In the genomic region with DNA sequence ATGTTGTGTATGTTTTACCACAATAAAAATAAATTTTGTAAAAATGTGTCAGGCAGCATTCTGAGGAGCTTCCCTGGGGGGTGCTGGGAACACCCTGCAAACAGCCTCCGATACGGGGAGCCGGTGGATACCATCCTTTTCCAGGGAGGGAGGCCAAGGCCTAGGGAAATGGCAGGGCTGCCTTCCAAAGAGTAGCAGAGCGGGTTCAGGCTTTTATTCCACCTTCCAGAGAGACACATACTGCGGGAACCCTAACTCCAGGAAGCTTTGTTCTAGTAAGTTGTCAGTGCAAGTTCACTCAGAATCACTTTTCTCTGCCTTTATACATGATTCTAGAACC, we compare ENCODE assay signal across 8 cellular contexts. TPM values are rescaled to one million over a fixed set of nuclear protein-coding genes. Genes with fewer than 3 reads are reported as not detected.
DNase-seq lines count a peak whose midpoint lies in the region; ATAC-seq and TF ChIP-seq lines count a peak whose summit lies in the region.

No MANE protein-coding gene starts in this region.

- CTCF ChIA-PET in MCF 10A (lab: Yijun Ruan, JAX): interaction anchor here (0.6 to 5.3 kb wide), 18 partner anchors 9 to 1029 kb away, joined by 3 to 43 read pairs (median 5); no protein-coding TSS in a partner anchor

- H3K27ac ChIP-seq in substantia nigra (ENCODE audit: low read depth, low read length, poor library complexity, severe bottlenecking): peak overlapping the region; percentile 97

- no peak for ATAC-seq in GM19467 (IDR thresholded peaks at IDR 0.05; ENCODE audit: unreplicated experiment)

- peaks cover 5% of the 10 kb centered on the region for H3K9me3 Mint-ChIP-seq in T-helper 2 cell treated with Interferon-gamma antibody and Interleukin-4, amounts not matched to agents 5 μg/mL and 100 μg/mL, for 36 hours
- H3K9me3 Mint-ChIP-seq in MCF 10A (ENCODE audit: unreplicated experiment): peaks cover 7% of the 10 kb centered on the region

- peaks cover 9% of the 10 kb centered on the region for H3K27me3 Mint-ChIP-seq in T-helper 2 cell treated with Interferon-gamma antibody and Interleukin-4, amounts not matched to agents 5 μg/mL and 100 μg/mL, for 36 hours (ENCODE audit: low read depth)
- H3K27me3 Mint-ChIP-seq in MCF 10A (ENCODE audit: insufficient read depth, unreplicated experiment): no peaks in the 10 kb centered on the region

- no TSS peak for BruUV-seq in MCF 10A (replicated peaks; lab: Mats Ljungman, UMichigan)

- peaks cover 5% of the 10 kb centered on the region for H3K36me3 Mint-ChIP-seq in T-helper 2 cell treated with Interferon-gamma antibody and Interleukin-4, amounts not matched to agents 5 μg/mL and 100 μg/mL, for 36 hours (ENCODE audit: low read depth)
- peaks cover 6% of the 10 kb centered on the region for H3K36me3 Mint-ChIP-seq in MCF 10A (ENCODE audit: insufficient read depth, unreplicated experiment)

- DNase-seq in T-helper 2 cell treated with Interferon-gamma antibody and Interleukin-4, amounts not matched to agents 5 μg/mL and 100 μg/mL, for 36 hours (ENCODE audit: low spot score): no peak
- no peak for DNase-seq in T-helper 2 cell
- DNase-seq in NCI-H2227 (lab: John Stamatoyannopoulos, UW; ENCODE audit: unreplicated experiment): peak; percentile 43
- DNase-seq in MCF 10A (ENCODE audit: unreplicated experiment): peak; percentile 58
- DNase-seq in left kidney (ENCODE audit: low read depth, low spot score): peak; percentile 69
- peak in 24 of 49 donors; percentile 7 to 70 (median 37) for DNase-seq in substantia nigra (lab: John Stamatoyannopoulos, UW)
- DNase-seq in epidermal melanocyte (ENCODE audit: insufficient read length, low spot score): no peak

- H3K27ac Mint-ChIP-seq in T-helper 2 cell treated with Interferon-gamma antibody and Interleukin-4, amounts not matched to agents 5 μg/mL and 100 μg/mL, for 36 hours: peak overlapping the region; percentile 88
- peak overlapping the region; percentile 100 for H3K27ac Mint-ChIP-seq in MCF 10A (ENCODE audit: low read depth, unreplicated experiment)

- TF ChIP-seq CTCF in MCF 10A (IDR thresholded peaks at IDR 0.05; ENCODE audit: unreplicated experiment): no peak

- intact Hi-C loops in MCF 10A (cut with micrococcal nuclease): loop anchor here (2.0 kb wide), 2 partner anchors 36 to 134 kb away; a partner anchor contains a TSS

- H3K4me1 Mint-ChIP-seq in T-helper 2 cell treated with Interferon-gamma antibody and Interleukin-4, amounts not matched to agents 5 μg/mL and 100 μg/mL, for 36 hours (ENCODE audit: low read depth): peaks cover 30% of the 10 kb centered on the region
- H3K4me1 Mint-ChIP-seq in MCF 10A (ENCODE audit: insufficient read depth, unreplicated experiment): peaks cover 21% of the 10 kb centered on the region

- POLR2A ChIA-PET in MCF 10A (lab: Yijun Ruan, JAX): interaction anchor here (0.6 to 8.2 kb wide), 35 partner anchors 11 to 1149 kb away, joined by 3 to 176 read pairs (median 5); a partner anchor contains a TSS

- H3K4me3 Mint-ChIP-seq in T-helper 2 cell treated with Interferon-gamma antibody and Interleukin-4, amounts not matched to agents 5 μg/mL and 100 μg/mL, for 36 hours: peak overlapping the region; percentile 88
- H3K4me3 Mint-ChIP-seq in MCF 10A (ENCODE audit: unreplicated experiment): peak overlapping the region; percentile 87

RNA-seq across cellular contexts. Expression of a gene that starts 0.9 kb away (rescaled TPM):
- total RNA-seq in MCF 10A (2022): 62.4 and 64.0 TPM in 2 replicates

Comparison
In these comparisons a context has a peak if more than half of its experiments do, and no peak if none do; other contexts are left out.
1. DNase-seq: peak in NCI-H2227 (single experiment), MCF 10A (single experiment) and left kidney (single experiment); none in T-helper 2 cell treated with Interferon-gamma antibody and Interleukin-4, amounts not matched to agents 5 μg/mL and 100 μg/mL, for 36 hours (single experiment), T-helper 2 cell (0 of 5) and epidermal melanocyte (single experiment).